Comparison of ENCODE assay signal across 8 cellular contexts in the genomic region with DNA sequence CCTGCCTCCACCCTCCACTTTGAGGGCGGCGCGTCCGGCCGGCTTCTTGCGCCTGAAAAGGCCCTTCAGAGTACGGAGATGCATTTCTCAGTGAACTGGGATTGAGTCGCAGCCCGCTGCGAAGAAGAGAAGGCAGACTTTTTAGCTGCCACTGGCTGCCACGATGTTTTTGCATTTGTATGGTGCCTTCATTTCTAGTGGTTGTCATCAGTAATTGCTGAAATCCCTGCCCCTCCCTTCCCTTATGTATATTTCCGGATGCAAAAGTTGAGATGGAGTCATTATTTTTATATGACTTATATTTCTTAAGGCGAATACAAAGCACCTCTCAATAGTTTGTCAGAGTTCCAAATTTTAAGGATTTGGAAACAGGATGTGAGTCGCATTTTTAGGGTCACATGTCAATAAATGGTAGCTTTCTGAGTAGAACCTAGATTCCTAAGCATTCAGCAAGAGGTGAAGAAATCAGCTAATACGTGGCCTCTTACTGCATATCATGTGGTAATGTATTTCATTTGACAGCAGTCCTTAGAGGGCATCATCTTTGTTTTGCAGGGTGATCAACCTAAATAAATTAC. TPM values are rescaled to one million over a fixed set of nuclear protein-coding genes. Genes with fewer than 3 reads are reported as not detected.
DNase-seq lines count a peak whose midpoint lies in the region; ATAC-seq and TF ChIP-seq lines count a peak whose summit lies in the region.

No MANE protein-coding gene starts in this region.

- H3K27ac Mint-ChIP-seq in stimulated activated memory B cell treated with anti-CD40 and anti-IgM and Interleukin-4, amounts not matched to agents 10 μg/mL and 1 μg/mL and 100 μg/mL, for 72 hours = peak overlapping the region; percentile 98

- no peaks in the 10 kb centered on the region for H4K20me1 ChIP-seq in hepatocyte (ENCODE audit: insufficient read depth, poor library complexity, severe bottlenecking)

- peaks cover 35% of the 10 kb centered on the region for H3K4me1 Mint-ChIP-seq in activated T-cell treated with anti-CD3 and anti-CD28 coated beads, Interleukin-2, amount 50 U/mL, for 4 hours (ENCODE audit: low read depth)
- H3K4me1 Mint-ChIP-seq in stimulated activated memory B cell treated with anti-CD40 and anti-IgM and Interleukin-4, amounts not matched to agents 10 μg/mL and 1 μg/mL and 100 μg/mL, for 72 hours = peaks cover 28% of the 10 kb centered on the region

- peak overlapping the region; percentile 91 for H3K27ac ChIP-seq in hepatocyte

- 42% methylated on average over 15 of the region's 15 CpGs for WGBS in hepatocyte (ENCODE audit: low lambda C conversion rate, missing lambda C conversion rate)

- H3K4me3 Mint-ChIP-seq in activated T-cell treated with anti-CD3 and anti-CD28 coated beads, Interleukin-2, amount 50 U/mL, for 4 hours = peak overlapping the region; percentile 80
- peak overlapping the region; percentile 54 for H3K4me3 Mint-ChIP-seq in stimulated activated memory B cell treated with anti-CD40 and anti-IgM and Interleukin-4, amounts not matched to agents 10 μg/mL and 1 μg/mL and 100 μg/mL, for 72 hours

- peak overlapping the region; percentile 17 for H2AFZ ChIP-seq in hepatocyte

- TF ChIP-seq CTCF in AG09309 (IDR thresholded peaks at IDR 0.05; ENCODE audit: control insufficient read depth, insufficient read depth, low read depth, low read length, missing control alignments) = no peak
- TF ChIP-seq CTCF in HFF-Myc (IDR thresholded peaks at IDR 0.05; ENCODE audit: low read depth, low read length, missing control alignments) = no peak
- TF ChIP-seq CTCF in hepatocyte (IDR thresholded peaks at IDR 0.05; ENCODE audit: poor library complexity) = no peak

- H3K27me3 Mint-ChIP-seq in activated T-cell treated with anti-CD3 and anti-CD28 coated beads, Interleukin-2, amount 50 U/mL, for 4 hours (ENCODE audit: low read depth) = no peaks in the 10 kb centered on the region
- no peaks in the 10 kb centered on the region for H3K27me3 Mint-ChIP-seq in stimulated activated memory B cell treated with anti-CD40 and anti-IgM and Interleukin-4, amounts not matched to agents 10 μg/mL and 1 μg/mL and 100 μg/mL, for 72 hours

- peak; percentile 16 to 21 for ATAC-seq in activated T-cell treated with anti-CD3 and anti-CD28 coated beads, Interleukin-2, amount 50 U/mL, for 4 hours
- no peak for ATAC-seq in stimulated activated memory B cell treated with anti-CD40 and anti-IgM and Interleukin-4, amounts not matched to agents 10 μg/mL and 1 μg/mL and 100 μg/mL, for 72 hours
- no peak for ATAC-seq in HG03097 (IDR thresholded peaks at IDR 0.05; ENCODE audit: low FRiP score, unreplicated experiment)

- H3K4me3 ChIP-seq in AG09309 (ENCODE audit: control insufficient read depth, low read depth, low read length) (peak overlapping the region; percentile 79), HFF-Myc (replicated peaks; ENCODE audit: low read depth, low read length) (peak overlapping the region; percentile 59), hepatocyte (peak overlapping the region; percentile 62)

- H3K79me2 ChIP-seq in hepatocyte = peaks cover 34% of the 10 kb centered on the region

- H3K36me3 Mint-ChIP-seq in activated T-cell treated with anti-CD3 and anti-CD28 coated beads, Interleukin-2, amount 50 U/mL, for 4 hours (ENCODE audit: insufficient read depth) = peaks cover 3% of the 10 kb centered on the region
- no peaks in the 10 kb centered on the region for H3K36me3 Mint-ChIP-seq in stimulated activated memory B cell treated with anti-CD40 and anti-IgM and Interleukin-4, amounts not matched to agents 10 μg/mL and 1 μg/mL and 100 μg/mL, for 72 hours

- no peak for DNase-seq in AG09309 (ENCODE audit: low read depth)
- no peak for DNase-seq in HFF-Myc (ENCODE audit: extremely low read depth, low read depth)
- DNase-seq in activated T-cell treated with anti-CD3 and anti-CD28 coated beads, Interleukin-2, amount 50 U/mL, for 4 hours = no peak
- no peak for DNase-seq in hepatocyte (ENCODE audit: low spot score)
- no peak for DNase-seq in NCI-H1105 treated with DMSO at 0.1 percent for 48 hours (lab: John Stamatoyannopoulos, UW)
- DNase-seq in AG20443 (ENCODE audit: low spot score) = no peak

- H3K36me3 ChIP-seq in hepatocyte (replicated peaks; ENCODE audit: insufficient read depth, low read depth) = no peaks in the 10 kb centered on the region

- no peaks in the 10 kb centered on the region for H3K4me1 ChIP-seq in hepatocyte (ENCODE audit: insufficient read depth)

- H3K9me3 ChIP-seq in hepatocyte (ENCODE audit: low read depth) = no peaks in the 10 kb centered on the region

- H3K9me3 Mint-ChIP-seq in activated T-cell treated with anti-CD3 and anti-CD28 coated beads, Interleukin-2, amount 50 U/mL, for 4 hours = no peaks in the 10 kb centered on the region
- H3K9me3 Mint-ChIP-seq in stimulated activated memory B cell treated with anti-CD40 and anti-IgM and Interleukin-4, amounts not matched to agents 10 μg/mL and 1 μg/mL and 100 μg/mL, for 72 hours = no peaks in the 10 kb centered on the region

- H3K27me3 ChIP-seq in hepatocyte = no peaks in the 10 kb centered on the region

- no peaks in the 10 kb centered on the region for H3K9me2 ChIP-seq in hepatocyte (replicated peaks; ENCODE audit: insufficient read depth)

- peak overlapping the region; percentile 78 for H3K4me2 ChIP-seq in hepatocyte

RNA-seq across cellular contexts. Expression of a gene that starts 0.7 kb away (rescaled TPM):
- 10 to 100 TPM; 49.2 to 60.3 (median 54.3) TPM for total RNA-seq in activated T-cell treated with anti-CD3 and anti-CD28 coated beads, Interleukin-2, amount 50 U/mL, for 4 hours
- 127 and 131 TPM in 2 replicates for total RNA-seq in hepatocyte
- polyA plus RNA-seq in hepatocyte = 154 and 158 TPM in 2 replicates

RNA-seq across cellular contexts. Expression of a gene that starts 41.8 kb away (rescaled TPM):
- not detected for total RNA-seq in activated T-cell treated with anti-CD3 and anti-CD28 coated beads, Interleukin-2, amount 50 U/mL, for 4 hours
- not detected in 2 replicates for total RNA-seq in hepatocyte
- not detected in 2 replicates for polyA plus RNA-seq in hepatocyte

Comparison
In these comparisons a context has a peak if more than half of its experiments do, and no peak if none do; other contexts are left out.
1. ATAC-seq: peak in activated T-cell treated with anti-CD3 and anti-CD28 coated beads, Interleukin-2, amount 50 U/mL, for 4 hours (2 of 2); none in stimulated activated memory B cell treated with anti-CD40 and anti-IgM and Interleukin-4, amounts not matched to agents 10 μg/mL and 1 μg/mL and 100 μg/mL, for 72 hours (single experiment) and HG03097 (single experiment).
2. Peak in every context shown above with its lines, with median percentiles within 50 percentile points of each other: H3K4me3 ChIP-seq.